In the genomic region with DNA sequence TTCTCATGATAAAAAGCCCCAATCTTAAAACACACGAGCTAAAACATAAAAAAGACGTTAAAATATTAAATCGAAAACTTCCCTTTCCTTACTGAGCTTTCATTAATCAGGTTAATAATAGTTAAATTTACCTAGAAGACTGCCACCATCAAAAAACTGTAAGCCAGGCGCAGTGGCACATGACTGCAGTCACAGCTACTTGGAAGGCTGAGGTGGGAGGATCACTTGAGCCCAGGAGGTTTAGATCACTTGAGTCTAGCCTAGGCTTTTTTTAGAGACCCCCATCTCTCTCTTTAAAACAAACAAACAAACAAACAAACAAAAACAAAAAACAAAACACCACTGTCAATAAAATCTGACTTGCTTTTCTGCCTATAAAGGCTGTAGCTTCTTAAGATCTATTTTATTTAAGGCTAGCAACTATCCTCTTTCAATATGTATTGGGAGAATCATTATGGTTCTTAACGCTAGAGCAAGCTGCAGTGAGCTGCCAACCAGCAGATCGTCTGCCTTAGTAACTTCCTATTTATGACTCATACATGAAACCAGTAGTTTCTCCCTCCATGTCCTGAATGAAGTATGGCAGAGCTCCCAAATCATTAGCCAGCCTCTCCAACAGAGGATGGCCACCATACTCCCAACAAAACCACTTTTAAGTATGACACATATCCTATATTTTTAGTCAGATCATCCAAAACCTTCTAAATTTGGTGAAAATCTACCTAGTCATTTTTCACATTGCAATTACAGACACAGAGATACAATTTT, we compare ENCODE assay signal across 8 cellular contexts.
DNase-seq lines count a peak whose midpoint lies in the region; ATAC-seq, FAIRE-seq and TF ChIP-seq lines count a peak whose summit lies in the region.

No MANE protein-coding gene starts in this region.

- peak overlapping the region in 1 of 12 donors; percentile 34 for H3K27ac ChIP-seq in heart left ventricle
- H3K27ac ChIP-seq in right atrium auricular region, result no peak overlapping the region

- no peaks in the 10 kb centered on the region for H3K36me3 ChIP-seq in heart left ventricle
- no peaks in the 10 kb centered on the region for H3K36me3 ChIP-seq in right atrium auricular region
- H3K36me3 ChIP-seq in bronchial epithelial cell (ENCODE audit: control insufficient read depth, insufficient read depth, low read length), result no peaks in the 10 kb centered on the region

- H3K27me3 ChIP-seq in heart left ventricle (no peaks in the 10 kb centered on the region), right atrium auricular region (no peaks in the 10 kb centered on the region), bronchial epithelial cell (ENCODE audit: control insufficient read depth, insufficient read depth, low read length) (no peaks in the 10 kb centered on the region)

- H3K4me1 ChIP-seq in heart left ventricle (peaks cover 0 to 22% (median 8%) of the 10 kb centered on the region in 12 donors), right atrium auricular region (peaks cover 0 to 11% of the 10 kb centered on the region in 2 donors)

- ATAC-seq in heart left ventricle (peak in 3 of 4 donors; percentile 71 to 87 (median 81)), HG02610 (IDR thresholded peaks at IDR 0.05; ENCODE audit: unreplicated experiment) (peak; percentile 95)

- peak in 1 of 5 donors; percentile 43 for DNase-seq in heart left ventricle
- DNase-seq in right atrium auricular region (ENCODE audit: low spot score), result no peak
- peak; percentile 88 for DNase-seq in NB4 (ENCODE audit: low read depth)
- DNase-seq in bronchial epithelial cell (ENCODE audit: low read depth), result peak; percentile 96
- DNase-seq in non-pigmented ciliary epithelial cell (ENCODE audit: low read depth), result peak; percentile 71
- no peak for DNase-seq in activated effector memory CD4-positive, alpha-beta T cell treated with anti-CD3 and anti-CD28 coated beads, Interleukin-2, amount 50 U/mL, for 16 hours
- DNase-seq in activated effector memory CD4-positive, alpha-beta T cell treated with Interleukin-2 at 50 U/mL for 16 hours, result no peak

- peaks cover 0 to 6% (median 0%) of the 10 kb centered on the region in 12 donors for H3K9me3 ChIP-seq in heart left ventricle
- H3K9me3 ChIP-seq in right atrium auricular region, result no peaks in the 10 kb centered on the region

- WGBS in heart left ventricle, 4 donors, result 64 to 69% (median 67%) methylated on average over 6 of the region's 6 CpGs

- no peak for FAIRE-seq in bronchial epithelial cell (lab: Jason Lieb, UNC)

- no peak overlapping the region for H3K4me3 ChIP-seq in heart left ventricle
- H3K4me3 ChIP-seq in right atrium auricular region, result no peak overlapping the region
- H3K4me3 ChIP-seq in NB4 (ENCODE audit: low read depth, low read length), result peak overlapping the region; percentile 23
- H3K4me3 ChIP-seq in bronchial epithelial cell (ENCODE audit: low read depth, low read length), result no peak overlapping the region

- intact Hi-C loops in heart left ventricle (cut with DNase I), result no loop called here

- no peak for TF ChIP-seq POLR2A in heart left ventricle (IDR thresholded peaks at IDR 0.05)
- no peak for TF ChIP-seq POLR2A in NB4 (IDR thresholded peaks at IDR 0.05; ENCODE audit: extremely low read depth, insufficient read length)

- TF ChIP-seq CTCF in heart left ventricle (IDR thresholded peaks at IDR 0.05), result no peak
- no peak for TF ChIP-seq CTCF in right atrium auricular region (IDR thresholded peaks at IDR 0.05)
- TF ChIP-seq CTCF in NB4 (IDR thresholded peaks at IDR 0.05; ENCODE audit: low read depth, low read length), result no peak
- no peak for TF ChIP-seq CTCF in bronchial epithelial cell (IDR thresholded peaks at IDR 0.05; ENCODE audit: insufficient read depth, low read length, severe bottlenecking)

Comparison
In these comparisons a context has a peak if more than half of its experiments do, and no peak if none do; other contexts are left out.
1. DNase-seq: peak in NB4 (single experiment), bronchial epithelial cell (single experiment) and non-pigmented ciliary epithelial cell (single experiment); none in right atrium auricular region (single experiment), activated effector memory CD4-positive, alpha-beta T cell treated with anti-CD3 and anti-CD28 coated beads, Interleukin-2, amount 50 U/mL, for 16 hours (single experiment) and activated effector memory CD4-positive, alpha-beta T cell treated with Interleukin-2 at 50 U/mL for 16 hours (single experiment).